8 cellular contexts compared by ENCODE assay signal in genomic region chr2:231709981-231710750, GRCh38. TPM values are rescaled to one million over a fixed set of nuclear protein-coding genes. Genes with fewer than 3 reads are reported as not detected.
DNase-seq lines count a peak whose midpoint lies in the region; ATAC-seq, FAIRE-seq and TF ChIP-seq lines count a peak whose summit lies in the region.

No MANE protein-coding gene starts in this region.

- peak overlapping the region; percentile 100 for H3K27ac Mint-ChIP-seq in central memory CD8-positive, alpha-beta T cell (ENCODE audit: low read depth)

- peaks cover 8 to 13% of the 10 kb centered on the region in 2 donors for H3K36me3 ChIP-seq in kidney (ENCODE audit: control insufficient read depth in 1 of 2, insufficient read depth in 2 of 2, low read length in 2 of 2)

- peak overlapping the region; percentile 94 to 99 for H3K9ac ChIP-seq in kidney (ENCODE audit: low read length in 2 of 2)

- FAIRE-seq in kidney (lab: Jason Lieb, UNC): no peak

- no peaks in the 10 kb centered on the region for H3K9me3 ChIP-seq in kidney (ENCODE audit: control insufficient read depth in 1 of 2, low read length in 2 of 2)

- DNase-seq in EH (ENCODE audit: low read depth): peak; percentile 85
- DNase-seq in H4 (ENCODE audit: low spot score): peak; percentile 64
- peak; percentile 22 for DNase-seq in NCI-H146 treated with DMSO at 0.1 percent for 48 hours (lab: John Stamatoyannopoulos, UW; ENCODE audit: unreplicated experiment)
- DNase-seq in activated CD4-positive, CD25-positive, alpha-beta regulatory T cell (lab: John Stamatoyannopoulos, UW): peak; percentile 78 to 82 (median 80)
- DNase-seq in central memory CD8-positive, alpha-beta T cell (ENCODE audit: low spot score in 2 of 2): peak; percentile 87 to 90
- DNase-seq in kidney: peak; percentile 95
- peak; percentile 82 for DNase-seq in stimulated activated CD4-positive, alpha-beta T cell treated with anti-CD3 and anti-CD28 coated beads, Interleukin-12 subunit alpha, Interleukin-12 subunit beta, amount 100 ng/mL, for 4 hours
- no peak for DNase-seq in OCI-M2 (lab: John Stamatoyannopoulos, UW; ENCODE audit: unreplicated experiment)

- TF ChIP-seq CTCF in kidney (IDR thresholded peaks at IDR 0.05; ENCODE audit: borderline replicate concordance, extremely low read depth, insufficient read depth): peak; percentile 82

- no peaks in the 10 kb centered on the region for H3K9me3 Mint-ChIP-seq in central memory CD8-positive, alpha-beta T cell

- H3K27ac ChIP-seq in kidney (ENCODE audit: low read depth in 2 of 2, low read length in 2 of 2): peak overlapping the region; percentile 99 to 100

- H3K4me3 ChIP-seq in kidney (ENCODE audit: low read length in 2 of 2): peak overlapping the region; percentile 78 to 83

- H3K4me1 ChIP-seq in kidney (ENCODE audit: control insufficient read depth in 1 of 2, insufficient read depth in 1 of 2, low read depth in 1 of 2, low read length in 2 of 2): peaks cover 23 to 25% of the 10 kb centered on the region in 2 donors

- peaks cover 42% of the 10 kb centered on the region for H3K4me1 Mint-ChIP-seq in central memory CD8-positive, alpha-beta T cell

- peaks cover 81% of the 10 kb centered on the region for H3K36me3 Mint-ChIP-seq in central memory CD8-positive, alpha-beta T cell (ENCODE audit: insufficient read depth)

- ATAC-seq in central memory CD8-positive, alpha-beta T cell (replicated peaks; ENCODE audit: extremely low read depth, poor library complexity, severe bottlenecking): peak; percentile 25

- peak overlapping the region; percentile 91 for H3K4me3 Mint-ChIP-seq in central memory CD8-positive, alpha-beta T cell

- intact Hi-C loops in kidney (cut with DNase I): loop anchor here (5.0 kb wide), 1 partner anchor 98 kb away; no protein-coding TSS in a partner anchor

- H3K27me3 Mint-ChIP-seq in central memory CD8-positive, alpha-beta T cell: no peaks in the 10 kb centered on the region

RNA-seq across cellular contexts. Expression of gene PTMA, which starts 1.8 kb away (rescaled TPM):
- 1,956 and 2,048 TPM in 2 replicates for total RNA-seq in H4 (2014; rRNA removed; shearing (Covaris generic))
- total RNA-seq in kidney: 1,173 TPM
- 825 TPM for polyA plus RNA-seq in kidney (ENCODE audit: insufficient read depth, low read depth, low replicate concordance)
